In genomic region chr2:151669585-151670081, GRCh38 we compare ENCODE assay signal across 10 cellular contexts.
A peak's percentile ranks its signal among the peaks of the same experiment; 100 is the strongest.
DNase-seq lines count a peak whose midpoint lies in the region; TF ChIP-seq lines count a peak whose summit lies in the region.
"Had no signal": no experiment of that assay in that cellular context is flagged by ENCODE, and none has a peak within 500 bp of the region (broad histone marks: within the 10 kb centered on the region; RNA-seq: fewer than 3 reads in every experiment).

No MANE protein-coding gene starts in this region.

- peaks cover 4% of the 10 kb centered on the region for H3K27me3 Mint-ChIP-seq in mesothelial cell of epicardium (ENCODE audit: low read depth)

- no peak overlapping the region for H3K4me3 ChIP-seq in fibroblast of pulmonary artery (replicated peaks; ENCODE audit: low read depth, low read length)
- H3K4me3 ChIP-seq: stomach had no signal

- no peaks in the 10 kb centered on the region for H3K9me3 Mint-ChIP-seq in mesothelial cell of epicardium
- H3K9me3 Mint-ChIP-seq: activated T-helper 2 cell treated with anti-CD3 and anti-CD28 coated beads, Interferon-gamma antibody, Interleukin-2, Interleukin-4, amounts not matched to agents 10 μg/mL and 5 μg/mL and 100 μg/mL, durations not matched to agents 14 hours and 24 hours and 36 hours had no signal

- H3K27ac Mint-ChIP-seq in mesothelial cell of epicardium = no peak overlapping the region
- H3K27ac Mint-ChIP-seq: activated T-helper 2 cell treated with anti-CD3 and anti-CD28 coated beads, Interferon-gamma antibody, Interleukin-2, Interleukin-4, amounts not matched to agents 10 μg/mL and 5 μg/mL and 100 μg/mL, durations not matched to agents 14 hours and 24 hours and 36 hours had no signal

- DNase-seq in activated CD8-positive, alpha-beta memory T cell treated with anti-CD3 and anti-CD28 coated beads, Interleukin-2, amount 50 U/mL, for 4 hours = peak; percentile 18
- no peak for DNase-seq in activated CD8-positive, alpha-beta memory T cell treated with anti-CD3 and anti-CD28 coated beads, Interleukin-2, amount 50 U/mL, for 48 hours
- DNase-seq in NCI-H226 (peak; percentile 33), fibroblast of pulmonary artery (ENCODE audit: low read depth) (peak; percentile 5), mesothelial cell of epicardium (ENCODE audit: low spot score in 2 of 2, unreplicated experiment in 2 of 2) (no peak), substantia nigra (lab: John Stamatoyannopoulos, UW) (no peak), NCI-H82 treated with DMSO at 0.1 percent for 48 hours (lab: John Stamatoyannopoulos, UW; ENCODE audit: unreplicated experiment) (no peak)
- DNase-seq in stimulated activated CD4-positive, alpha-beta T cell treated with anti-CD3 and anti-CD28 coated beads, Interleukin-4, amount 100 ng/mL, for 24 hours = peak; percentile 18
- DNase-seq: stomach had no signal

- H3K27ac ChIP-seq in substantia nigra (ENCODE audit: low read depth, low read length, poor library complexity, severe bottlenecking) = no peak overlapping the region
- H3K27ac ChIP-seq: stomach had no signal

- H3K4me1 Mint-ChIP-seq in mesothelial cell of epicardium = peaks cover 14% of the 10 kb centered on the region

- H3K36me3 Mint-ChIP-seq in mesothelial cell of epicardium = no peaks in the 10 kb centered on the region

- no peak overlapping the region for H3K4me3 Mint-ChIP-seq in mesothelial cell of epicardium

- TF ChIP-seq CTCF in fibroblast of pulmonary artery (IDR thresholded peaks at IDR 0.05; ENCODE audit: low read length, missing control alignments) (no peak), mesothelial cell of epicardium (IDR thresholded peaks at IDR 0.05; ENCODE audit: unreplicated experiment) (no peak)

Comparison
In these comparisons a context has a peak if more than half of its experiments do, and no peak if none do; other contexts are left out.
1. DNase-seq: peak in activated CD8-positive, alpha-beta memory T cell treated with anti-CD3 and anti-CD28 coated beads, Interleukin-2, amount 50 U/mL, for 4 hours (single experiment), NCI-H226 (single experiment), fibroblast of pulmonary artery (single experiment) and stimulated activated CD4-positive, alpha-beta T cell treated with anti-CD3 and anti-CD28 coated beads, Interleukin-4, amount 100 ng/mL, for 24 hours (single experiment); none in activated CD8-positive, alpha-beta memory T cell treated with anti-CD3 and anti-CD28 coated beads, Interleukin-2, amount 50 U/mL, for 48 hours (single experiment), mesothelial cell of epicardium (0 of 2), substantia nigra (0 of 49) and NCI-H82 treated with DMSO at 0.1 percent for 48 hours (single experiment).